21 cellular contexts compared by ENCODE assay signal in the genomic region with DNA sequence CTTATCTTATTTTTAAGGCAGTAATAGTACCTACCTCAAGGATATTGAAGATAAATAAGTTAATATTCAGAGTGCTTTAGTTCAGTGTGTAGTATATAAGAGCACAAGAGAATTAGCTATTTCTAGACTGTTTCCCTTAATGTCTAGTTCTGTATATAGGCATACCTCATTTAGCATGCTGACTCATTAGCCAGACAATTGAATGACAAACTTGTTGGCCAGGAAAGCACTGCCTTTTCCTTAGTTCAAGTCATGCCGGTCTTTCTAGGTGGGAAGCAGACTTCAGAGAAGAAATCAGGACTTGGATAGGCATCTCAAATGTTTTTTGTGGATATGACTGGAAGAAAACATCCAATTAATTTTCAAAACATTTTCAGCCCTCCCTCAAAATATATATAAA. TPM values are rescaled to one million over a fixed set of nuclear protein-coding genes. Genes with fewer than 3 reads are reported as not detected.
A peak's percentile ranks its signal among the peaks of the same experiment; 100 is the strongest.
DNase-seq lines count a peak whose midpoint lies in the region; ATAC-seq and TF ChIP-seq lines count a peak whose summit lies in the region.
"Had no signal": no experiment of that assay in that cellular context is flagged by ENCODE, and none has a peak within 500 bp of the region (broad histone marks: within the 10 kb centered on the region; RNA-seq: fewer than 3 reads in every experiment).

No MANE protein-coding gene starts in this region.

- no peak overlapping the region for H3K27ac Mint-ChIP-seq in T-helper 17 cell
- peak overlapping the region in 3 of 6 donors; percentile 15 to 53 (median 51) for H3K27ac Mint-ChIP-seq in immature natural killer cell
- H3K27ac Mint-ChIP-seq: activated CD4-positive, alpha-beta T cell treated with anti-CD3 and anti-CD28 coated beads, Interleukin-2, amount 10 ng/mL, durations not matched to agents 24 days and 14 days; B cell; endodermal cell had no signal

- H4K91ac ChIP-seq in mesenchymal stem cell (ENCODE audit: low read length): no peak overlapping the region

- TF ChIP-seq CTCF in PC-3 (conservative IDR thresholded peaks at IDR 0.05; ENCODE audit: low read depth, low read length): no peak
- TF ChIP-seq CTCF in cardiac fibroblast (IDR thresholded peaks at IDR 0.05; ENCODE audit: low read depth, low read length): no peak

- H3K4me1 Mint-ChIP-seq in T-helper 17 cell: peaks cover 16% of the 10 kb centered on the region
- peaks cover 20 to 30% of the 10 kb centered on the region in 2 donors for H3K4me1 Mint-ChIP-seq in immature natural killer cell

- H3K79me1 ChIP-seq in mesenchymal stem cell (replicated peaks; ENCODE audit: low read length, poor library complexity, severe bottlenecking): peaks cover 9% of the 10 kb centered on the region

- H3K36me3 Mint-ChIP-seq in T-helper 17 cell (ENCODE audit: low read depth) (peaks cover 4% of the 10 kb centered on the region), immature natural killer cell (peaks cover 24 to 26% (median 25%) of the 10 kb centered on the region in 3 donors)

- H2BK12ac ChIP-seq in mesenchymal stem cell (ENCODE audit: low read length in 2 of 2): no peak overlapping the region

- no peak overlapping the region for H3K4ac ChIP-seq in mesenchymal stem cell (ENCODE audit: low read depth in 1 of 2, low read length in 2 of 2)

- H3K4me2 ChIP-seq in GM23248 (ENCODE audit: unreplicated experiment) (peak overlapping the region; percentile 18), PC-3 (ENCODE audit: low read length) (peak overlapping the region; percentile 12; the same call in 1 of the 2 replicates), mesenchymal stem cell (ENCODE audit: low read length, poor library complexity, severe bottlenecking) (no peak overlapping the region)

- no peak overlapping the region for H3K18ac ChIP-seq in mesenchymal stem cell (ENCODE audit: low read depth in 1 of 2, low read length in 2 of 2)

- no peak overlapping the region for H3K23ac ChIP-seq in mesenchymal stem cell (ENCODE audit: low read length in 2 of 2)

- WGBS in GM23248 (ENCODE audit: low coverage in 1 of 2, low lambda C conversion rate in 2 of 2, missing lambda C conversion rate in 2 of 2), 2 experiments: 48 to 57% methylated on average over 1 of the region's 1 CpG
- no CpG with 5 or more reads among the region's 1 CpG for WGBS in mesenchymal stem cell

- H3K4me3 Mint-ChIP-seq in T-helper 17 cell (no peak overlapping the region), immature natural killer cell (no peak overlapping the region)
- H3K4me3 Mint-ChIP-seq: activated CD4-positive, alpha-beta T cell treated with anti-CD3 and anti-CD28 coated beads, Interleukin-2, amount 10 ng/mL, durations not matched to agents 24 days and 14 days; B cell; endodermal cell had no signal

- H3K9me2 ChIP-seq in GM23248 (ENCODE audit: insufficient read depth): no peaks in the 10 kb centered on the region
- no peaks in the 10 kb centered on the region for H3K9me2 ChIP-seq in PC-3 (replicated peaks; ENCODE audit: low read length)

- in situ Hi-C loops in GM23248 (cut with MboI): no loop called here

- H3K14ac ChIP-seq in mesenchymal stem cell (ENCODE audit: low read length in 2 of 2): no peak overlapping the region

- POLR2A ChIA-PET in PC-3 (lab: Charles Lee; ENCODE audit: unreplicated experiment): no interaction called here

- H2AFZ ChIP-seq in GM23248 (no peak overlapping the region), PC-3 (ENCODE audit: low read length) (no peak overlapping the region), mesenchymal stem cell (ENCODE audit: low read depth, low read length) (no peak overlapping the region)

- H3K4me1 ChIP-seq in GM23248 (ENCODE audit: insufficient read depth): peaks cover 23% of the 10 kb centered on the region
- peaks cover 30% of the 10 kb centered on the region for H3K4me1 ChIP-seq in PC-3 (ENCODE audit: insufficient read depth, low read length)
- H3K4me1 ChIP-seq in mesenchymal stem cell (ENCODE audit: control insufficient read depth, insufficient read depth, low read depth, low read length): peaks cover 7% of the 10 kb centered on the region

- H3K27me3 ChIP-seq in GM23248 (replicated peaks; ENCODE audit: insufficient read depth): no peaks in the 10 kb centered on the region
- H3K27me3 ChIP-seq in PC-3 (ENCODE audit: low read length): no peaks in the 10 kb centered on the region
- no peaks in the 10 kb centered on the region for H3K27me3 ChIP-seq in mesenchymal stem cell (ENCODE audit: control insufficient read depth in 1 of 2, insufficient read depth in 1 of 2, low read length in 2 of 2)
- H3K27me3 ChIP-seq: body of pancreas, heart right ventricle, upper lobe of right lung had no signal

- ATAC-seq in PC-3 (peak; percentile 14; the same call in 1 of the 2 replicates), T-helper 17 cell (no peak)
- ATAC-seq: body of pancreas, heart right ventricle, left cardiac atrium, right cardiac atrium, upper lobe of right lung had no signal

- no peak overlapping the region for H2BK5ac ChIP-seq in mesenchymal stem cell (ENCODE audit: low read depth, low read length, poor library complexity, severe bottlenecking)

- DNase-seq in GM23248: peak; percentile 76
- DNase-seq in PC-3: peak; percentile 90
- DNase-seq in cardiac fibroblast (ENCODE audit: low read depth in 2 of 2): peak; percentile 28 to 79
- DNase-seq in mesenchymal stem cell: peak; percentile 27
- no peak for DNase-seq in stimulated activated naive CD4-positive, alpha-beta T cell treated with Interleukin-2 at 50 U/mL for 16 hours (lab: John Stamatoyannopoulos, UW)
- no peak for DNase-seq in T-helper 17 cell
- DNase-seq in T-helper 1 cell: no peak
- DNase-seq in immature natural killer cell: no peak
- DNase-seq: activated CD4-positive, alpha-beta T cell treated with anti-CD3 and anti-CD28 coated beads, Interleukin-2, amount 10 ng/mL, durations not matched to agents 24 days and 14 days; body of pancreas; DMS153; endodermal cell; heart right ventricle; left cardiac atrium; naive B cell; NCI-H1105 treated with DMSO at 0.1 percent for 48 hours; NCI-H345; right cardiac atrium; stimulated activated CD4-positive, alpha-beta T cell treated with anti-CD3 and anti-CD28 coated beads, Interleukin-4, amount 100 ng/mL, for 1 hour; upper lobe of right lung had no signal

- H3K27ac ChIP-seq in GM23248 (peak overlapping the region; percentile 33), PC-3 (ENCODE audit: low read length) (no peak overlapping the region), mesenchymal stem cell (ENCODE audit: low read length, poor library complexity, severe bottlenecking) (no peak overlapping the region)
- H3K27ac ChIP-seq: body of pancreas, upper lobe of right lung had no signal

- H3K9ac ChIP-seq in GM23248: no peak overlapping the region; the same call in 1 of the 2 replicates
- no peak overlapping the region for H3K9ac ChIP-seq in PC-3 (ENCODE audit: low read length)
- peak overlapping the region; percentile 9 for H3K9ac ChIP-seq in mesenchymal stem cell (ENCODE audit: low read length)

- H2BK120ac ChIP-seq in mesenchymal stem cell (ENCODE audit: low read depth, low read length): no peak overlapping the region

- no peaks in the 10 kb centered on the region for H3K9me3 Mint-ChIP-seq in immature natural killer cell
- H3K9me3 Mint-ChIP-seq: activated CD4-positive, alpha-beta T cell treated with anti-CD3 and anti-CD28 coated beads, Interleukin-2, amount 10 ng/mL, durations not matched to agents 24 days and 14 days; endodermal cell; naive B cell had no signal

- no peak overlapping the region for H3K4me3 ChIP-seq in GM23248
- no peak overlapping the region for H3K4me3 ChIP-seq in PC-3 (ENCODE audit: low read length)
- H3K4me3 ChIP-seq in cardiac fibroblast (replicated peaks in 1 of 2; ENCODE audit: low read depth in 2 of 2, low read length in 2 of 2): no peak overlapping the region
- H3K4me3 ChIP-seq in mesenchymal stem cell (ENCODE audit: insufficient read depth in 1 of 2, low read depth in 1 of 2, low read length in 2 of 2): no peak overlapping the region
- H3K4me3 ChIP-seq: body of pancreas, heart right ventricle, upper lobe of right lung had no signal

- no peaks in the 10 kb centered on the region for H3K9me3 ChIP-seq in GM23248 (ENCODE audit: low read depth)
- H3K9me3 ChIP-seq in PC-3 (ENCODE audit: low read length): no peaks in the 10 kb centered on the region
- H3K9me3 ChIP-seq in mesenchymal stem cell (ENCODE audit: control insufficient read depth, low read length): no peaks in the 10 kb centered on the region
- H3K9me3 ChIP-seq in T-helper 17 cell (ENCODE audit: control insufficient read depth, low read length, poor library complexity, severe bottlenecking): no peaks in the 10 kb centered on the region
- H3K9me3 ChIP-seq: body of pancreas, heart right ventricle, upper lobe of right lung had no signal

- intact Hi-C loops in PC-3 (cut with micrococcal nuclease): loop anchor here (10.0 kb wide), 1 partner anchor 133 kb away; no protein-coding TSS in a partner anchor

- H2BK15ac ChIP-seq in mesenchymal stem cell (ENCODE audit: low read depth, poor library complexity, severe bottlenecking): no peak overlapping the region

- CTCF ChIA-PET in PC-3 (lab: Charles Lee): interaction anchor here (1.2 kb wide), 1 partner anchor 65 kb away, joined by 3 read pairs; no protein-coding TSS in a partner anchor

- H4K20me1 ChIP-seq in GM23248 (ENCODE audit: insufficient read depth) (no peaks in the 10 kb centered on the region), PC-3 (ENCODE audit: low read length) (no peaks in the 10 kb centered on the region)

- no peak overlapping the region for H2AK5ac ChIP-seq in mesenchymal stem cell (ENCODE audit: low read length, severe bottlenecking)

- H3K79me2 ChIP-seq in GM23248 (ENCODE audit: insufficient read depth) (0 out of 2 replicates have a peak, but pooled peaks cover 5% of the 10 kb centered on the region), PC-3 (ENCODE audit: low read length) (no peaks in the 10 kb centered on the region)

- H3K36me3 ChIP-seq in GM23248 (ENCODE audit: low read depth) (peaks cover 27% of the 10 kb centered on the region), PC-3 (ENCODE audit: low read depth, low read length) (peaks cover 16% of the 10 kb centered on the region; the same call in 1 of the 2 replicates), mesenchymal stem cell (ENCODE audit: control insufficient read depth in 1 of 2, insufficient read depth in 2 of 2, low read depth in 1 of 2, low read length in 2 of 2) (peaks cover 9 to 48% of the 10 kb centered on the region in 2 experiments)

- H3F3A ChIP-seq in GM23248 (ENCODE audit: insufficient read depth): peaks cover 31% of the 10 kb centered on the region
- H3F3A ChIP-seq in PC-3 (ENCODE audit: low read length, unreplicated experiment): no peaks in the 10 kb centered on the region

- H4K8ac ChIP-seq in mesenchymal stem cell (ENCODE audit: low read length): no peak overlapping the region

- BruUV-seq in PC-3 (replicated peaks; lab: Mats Ljungman, UMichigan): no TSS peak

- H3K27me3 Mint-ChIP-seq in T-helper 17 cell (no peaks in the 10 kb centered on the region), immature natural killer cell (ENCODE audit: low read depth in 3 of 3) (peaks cover 3 to 10% (median 8%) of the 10 kb centered on the region in 3 donors)
- H3K27me3 Mint-ChIP-seq: activated CD4-positive, alpha-beta T cell treated with anti-CD3 and anti-CD28 coated beads, Interleukin-2, amount 10 ng/mL, durations not matched to agents 24 days and 14 days; B cell; naive B cell had no signal

RNA-seq across cellular contexts. Expression of gene FBXO4, which starts 3.2 kb away (rescaled TPM):
- 12.1 and 16.9 TPM in 2 replicates for total RNA-seq in GM23248 (2014; rRNA removed; shearing (Covaris generic))
- polyA plus RNA-seq in GM23248 (2016; fragmentation: Nextera tagmentation; extraction: Ambion mirVana) (15.9 and 16.6 TPM in 2 replicates), immature natural killer cell (10 to 100 TPM; 17.6 to 21.2 (median 19.3) TPM)
- total RNA-seq in PC-3 (2014; rRNA removed) (11.5 and 18.1 TPM in 2 replicates), T-helper 17 cell (10 to 100 TPM; 10.5 to 10.8 TPM)
- polyA plus RNA-seq in mesenchymal stem cell (2013, experiment 1 of 2): 6.7 TPM
- 7.2 TPM for polyA plus RNA-seq in mesenchymal stem cell (2013, experiment 2 of 2)

RNA-seq across cellular contexts. Expression of gene RIMOC1, which starts 17.7 kb away (rescaled TPM):
- 18.2 and 20.4 TPM in 2 replicates for total RNA-seq in GM23248 (2014; rRNA removed; shearing (Covaris generic))
- polyA plus RNA-seq in GM23248 (2016; fragmentation: Nextera tagmentation; extraction: Ambion mirVana) (17.0 and 20.5 TPM in 2 replicates), immature natural killer cell (1 to 10 TPM; 3.5 to 9.2 (median 4.5) TPM)
- total RNA-seq in PC-3 (2014; rRNA removed) (10.3 and 11.3 TPM in 2 replicates), T-helper 17 cell (10 to 100 TPM; 13.5 to 13.8 TPM)
- 27.0 TPM for polyA plus RNA-seq in mesenchymal stem cell (2013, experiment 1 of 2)
- polyA plus RNA-seq in mesenchymal stem cell (2013, experiment 2 of 2): 27.7 TPM

RNA-seq across cellular contexts. Expression of gene OXCT1, which starts 51.6 kb away (rescaled TPM):
- 16.1 and 18.8 TPM in 2 replicates for total RNA-seq in GM23248 (2014; rRNA removed; shearing (Covaris generic))
- polyA plus RNA-seq in GM23248 (2016; fragmentation: Nextera tagmentation; extraction: Ambion mirVana): 20.5 and 22.4 TPM in 2 replicates
- 25.5 and 30.8 TPM in 2 replicates for total RNA-seq in PC-3 (2014; rRNA removed)
- polyA plus RNA-seq in mesenchymal stem cell (2013, experiment 1 of 2): 11.0 TPM
- polyA plus RNA-seq in mesenchymal stem cell (2013, experiment 2 of 2): 10.8 TPM
- total RNA-seq in T-helper 17 cell: 10 to 100 TPM; 24.4 to 26.5 TPM
- polyA plus RNA-seq in immature natural killer cell: 10 to 100 TPM; 16.6 to 25.3 (median 17.5) TPM

Comparison
In these comparisons a context has a peak if more than half of its experiments do, and no peak if none do; other contexts are left out.
1. DNase-seq: peak in GM23248 (single experiment), PC-3 (single experiment), cardiac fibroblast (2 of 2) and mesenchymal stem cell (single experiment); none in stimulated activated naive CD4-positive, alpha-beta T cell treated with Interleukin-2 at 50 U/mL for 16 hours (single experiment), T-helper 17 cell (0 of 3), T-helper 1 cell (0 of 5) and immature natural killer cell (0 of 3).